ENCODE assay signal across 25 cellular contexts in genomic region chr16:54129810-54130209, GRCh38.
"Had no signal": no experiment of that assay in that cellular context is flagged by ENCODE, and none has a peak within 500 bp of the region (broad histone marks: within the 10 kb centered on the region; RNA-seq: fewer than 3 reads in every experiment).

No MANE protein-coding gene starts in this region.

- H3K4me3 ChIP-seq: colonic mucosa, esophagus squamous epithelium, gastrocnemius medialis, heart right ventricle, left lung, lung had no signal

- H3K4me1 ChIP-seq: colonic mucosa, esophagus squamous epithelium, gastrocnemius medialis, heart right ventricle, left lung had no signal

- ATAC-seq: effector memory CD8-positive, alpha-beta T cell; esophagus mucosa; gastrocnemius medialis; heart right ventricle; left cardiac atrium; left lung; left ventricle myocardium superior had no signal

- H3K9me3 ChIP-seq: colonic mucosa, esophagus squamous epithelium, gastrocnemius medialis, left lung had no signal

- H3K36me3 ChIP-seq: colonic mucosa, esophagus squamous epithelium, gastrocnemius medialis, heart right ventricle, left lung had no signal

- DNase-seq: colonic mucosa; cortex of kidney; effector CD8-positive, alpha-beta T cell; effector memory CD8-positive, alpha-beta T cell; endodermal cell; erythroblast; esophagus squamous epithelium; foreskin fibroblast; foreskin melanocyte; gastrocnemius medialis; glutamatergic neuron; head of caudate nucleus; heart right ventricle; hippocampal formation; left cardiac atrium; left lung; left ventricle myocardium superior; mammary epithelial cell; mesendoderm; midbrain had no signal

- H3K9me3 Mint-ChIP-seq: effector memory CD8-positive, alpha-beta T cell had no signal

- H3K27me3 ChIP-seq: colonic mucosa, esophagus squamous epithelium, gastrocnemius medialis, heart right ventricle, left lung had no signal

- H3K4me1 Mint-ChIP-seq: memory B cell had no signal

- H3K4me3 Mint-ChIP-seq: dendritic cell treated with granulocyte-macrophage colony-stimulating factor and Interleukin-4, amounts not matched to agents 40 ng/mL and 50 ng/mL, for 4 days; effector memory CD8-positive, alpha-beta T cell; endodermal cell; memory B cell had no signal

- H3K27ac Mint-ChIP-seq: dendritic cell treated with granulocyte-macrophage colony-stimulating factor and Interleukin-4, amounts not matched to agents 40 ng/mL and 50 ng/mL, for 4 days; effector memory CD8-positive, alpha-beta T cell; endodermal cell; memory B cell had no signal

- H3K27ac ChIP-seq: colonic mucosa, epithelial cell of prostate, esophagus squamous epithelium, gastrocnemius medialis, heart right ventricle, left lung had no signal
